In genomic region chr1:240747907-240748306, GRCh38 we compare ENCODE assay signal across 33 cellular contexts.
"Had no signal": no experiment of that assay in that cellular context is flagged by ENCODE, and none has a peak within 500 bp of the region (broad histone marks: within the 10 kb centered on the region; RNA-seq: fewer than 3 reads in every experiment).

No MANE protein-coding gene starts in this region.

- ATAC-seq: activated naive CD4-positive, alpha-beta T cell treated with anti-CD3 and anti-CD28 coated beads, Interleukin-2, amount 50 U/mL, for 72 hours; activated naive CD8-positive, alpha-beta T cell treated with anti-CD3 and anti-CD28 coated beads, Interleukin-2, amount 50 U/mL, for 24 hours; activated T-cell treated with anti-CD3 and anti-CD28 coated beads, Interleukin-2, amount 50 U/mL, for 4 hours; activated T-cell treated with anti-CD3 and anti-CD28 coated beads, Interleukin-2, amount 50 U/mL, for 72 hours; activated T-helper 17 cell treated with anti-CD3 and anti-CD28 coated beads, Interleukin-2, amount 50 U/mL, for 72 hours; body of pancreas had no signal

- H3K27ac ChIP-seq: adrenal gland, ascending aorta, body of pancreas, brain microvascular endothelial cell, breast epithelium, cardiac muscle cell had no signal

- H3K4me1 ChIP-seq: adrenal gland, ascending aorta, body of pancreas, breast epithelium had no signal

- H3K4me3 ChIP-seq: adrenal gland, ascending aorta, body of pancreas, breast epithelium, cardiac muscle cell had no signal

- H3K9me3 ChIP-seq: adrenal gland, ascending aorta, body of pancreas, breast epithelium had no signal

- FAIRE-seq: astrocyte, bronchial epithelial cell, colon had no signal

- DNase-seq: activated effector memory CD4-positive, alpha-beta T cell treated with anti-CD3 and anti-CD28 coated beads, Interleukin-2, amount 50 U/mL, for 16 hours; activated effector memory CD4-positive, alpha-beta T cell treated with Interleukin-2 at 50 U/mL for 16 hours; activated gamma-delta T cell treated with Interleukin-2 at 50 U/mL for 16 hours; activated naive CD4-positive, alpha-beta T cell; activated naive CD4-positive, alpha-beta T cell treated with anti-CD3 and anti-CD28 coated beads for 36 hours; activated naive CD4-positive, alpha-beta T cell treated with anti-CD3 and anti-CD28 coated beads, Interleukin-2, amount 10 ng/mL, durations not matched to agents 7 days and 5 days; activated naive CD4-positive, alpha-beta T cell treated with anti-CD3 and anti-CD28 coated beads, Interleukin-2, amount 50 U/mL, for 16 hours; activated naive CD4-positive, alpha-beta T cell treated with Interleukin-2 at 50 U/mL for 16 hours; activated naive CD8-positive, alpha-beta T cell treated with anti-CD3 and anti-CD28 coated beads for 36 hours; activated naive CD8-positive, alpha-beta T cell treated with anti-CD3 and anti-CD28 coated beads, Interleukin-2, amount 10 ng/mL, durations not matched to agents 7 days and 5 days; activated naive CD8-positive, alpha-beta T cell treated with anti-CD3 and anti-CD28 coated beads, Interleukin-2, amount 50 U/mL, for 24 hours; activated T-cell treated with anti-CD3 and anti-CD28 coated beads, Interleukin-2, amount 50 U/mL, for 24 hours; activated T-cell treated with anti-CD3 and anti-CD28 coated beads, Interleukin-2, amount 50 U/mL, for 4 hours; activated T-cell treated with anti-CD3 and anti-CD28 coated beads, Interleukin-2, amount 50 U/mL, for 48 hours; activated T-cell treated with anti-CD3 and anti-CD28 coated beads, Interleukin-2, amount 50 U/mL, for 72 hours; adrenal gland; amniotic stem cell; amygdala; anterior cingulate cortex; aorta; body of pancreas; brain microvascular endothelial cell; caudate nucleus; central memory CD4-positive, alpha-beta T cell; cerebellar nuclear complex had no signal

- H3K36me3 ChIP-seq: adrenal gland, ascending aorta, brain microvascular endothelial cell, breast epithelium, cardiac muscle cell had no signal
